29 cellular contexts compared by ENCODE assay signal in the genomic region with DNA sequence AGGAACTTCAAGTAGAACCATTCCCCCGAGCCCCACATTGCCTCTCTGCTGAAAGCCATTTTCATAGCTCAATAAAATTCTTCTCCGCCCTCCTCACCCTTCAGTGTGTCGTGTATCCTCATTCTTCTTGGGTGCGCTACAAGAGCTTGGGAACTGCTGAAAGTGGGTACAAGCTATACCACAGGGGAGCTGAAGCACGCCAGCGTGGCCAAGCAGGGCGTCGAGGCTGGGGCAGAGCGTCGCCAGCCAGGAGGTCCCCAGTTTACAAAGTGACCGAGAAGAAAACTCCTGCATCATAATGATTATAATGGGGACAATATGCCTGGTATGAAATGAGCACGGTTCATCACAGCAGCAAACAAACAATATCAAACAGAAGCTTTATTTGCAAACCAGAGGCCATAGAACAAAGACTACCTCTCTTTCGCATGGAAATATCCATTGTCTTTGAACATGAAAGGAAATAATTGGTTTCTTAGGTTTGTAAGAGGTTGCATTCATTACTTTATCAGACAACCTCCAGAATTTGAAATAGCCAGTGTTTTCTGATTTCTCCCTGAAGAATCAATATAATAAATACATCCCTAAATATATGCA.
"Had no signal": no experiment of that assay in that cellular context is flagged by ENCODE, and none has a peak within 500 bp of the region (broad histone marks: within the 10 kb centered on the region; RNA-seq: fewer than 3 reads in every experiment).

No MANE protein-coding gene starts in this region.

- H3K4me3 Mint-ChIP-seq: activated CD4-positive, alpha-beta memory T cell treated with anti-CD3 and anti-CD28 coated beads, Interleukin-2, amount 10 ng/mL, durations not matched to agents 7 days and 5 days; activated CD4-positive, alpha-beta T cell treated with anti-CD3 and anti-CD28 coated beads, Interleukin-2, amount 10 ng/mL, durations not matched to agents 7 days and 5 days; activated naive CD4-positive, alpha-beta T cell treated with anti-CD3 and anti-CD28 coated beads, Interleukin-2, amount 10 ng/mL, durations not matched to agents 7 days and 5 days; activated naive CD8-positive, alpha-beta T cell; activated T-cell treated with anti-CD3 and anti-CD28 coated beads, Interleukin-2, amount 50 U/mL, for 24 hours; activated T-cell treated with anti-CD3 and anti-CD28 coated beads, Interleukin-2, amount 50 U/mL, for 72 hours; central memory CD8-positive, alpha-beta T cell; dendritic cell treated with granulocyte-macrophage colony-stimulating factor and Interleukin-4, amounts not matched to agents 40 ng/mL and 50 ng/mL, for 4 days had no signal

- H3K27me3 ChIP-seq: brain microvascular endothelial cell, dorsolateral prefrontal cortex had no signal

- H3K27me3 Mint-ChIP-seq: activated CD4-positive, alpha-beta memory T cell treated with anti-CD3 and anti-CD28 coated beads, Interleukin-2, amount 10 ng/mL, durations not matched to agents 7 days and 5 days; activated CD4-positive, alpha-beta T cell treated with anti-CD3 and anti-CD28 coated beads, Interleukin-2, amount 10 ng/mL, durations not matched to agents 7 days and 5 days; activated naive CD4-positive, alpha-beta T cell treated with anti-CD3 and anti-CD28 coated beads, Interleukin-2, amount 10 ng/mL, durations not matched to agents 7 days and 5 days; activated naive CD8-positive, alpha-beta T cell; activated T-cell treated with anti-CD3 and anti-CD28 coated beads, Interleukin-2, amount 50 U/mL, for 24 hours; central memory CD8-positive, alpha-beta T cell; dendritic cell treated with granulocyte-macrophage colony-stimulating factor and Interleukin-4, amounts not matched to agents 40 ng/mL and 50 ng/mL, for 4 days had no signal

- H3K36me3 ChIP-seq: brain microvascular endothelial cell had no signal

- ATAC-seq: activated T-cell treated with anti-CD3 and anti-CD28 coated beads, Interleukin-2, amount 50 U/mL, for 72 hours; esophagus mucosa had no signal

- H3K27ac Mint-ChIP-seq: activated CD4-positive, alpha-beta memory T cell treated with anti-CD3 and anti-CD28 coated beads, Interleukin-2, amount 10 ng/mL, durations not matched to agents 7 days and 5 days; activated CD4-positive, alpha-beta T cell treated with anti-CD3 and anti-CD28 coated beads, Interleukin-2, amount 10 ng/mL, durations not matched to agents 7 days and 5 days; activated naive CD4-positive, alpha-beta T cell treated with anti-CD3 and anti-CD28 coated beads, Interleukin-2, amount 10 ng/mL, durations not matched to agents 7 days and 5 days; activated naive CD8-positive, alpha-beta T cell; activated T-cell treated with anti-CD3 and anti-CD28 coated beads, Interleukin-2, amount 50 U/mL, for 24 hours; activated T-cell treated with anti-CD3 and anti-CD28 coated beads, Interleukin-2, amount 50 U/mL, for 72 hours; dendritic cell treated with granulocyte-macrophage colony-stimulating factor and Interleukin-4, amounts not matched to agents 40 ng/mL and 50 ng/mL, for 4 days had no signal

- H3K27ac ChIP-seq: brain microvascular endothelial cell, coronary artery, dorsolateral prefrontal cortex had no signal

- H3K4me3 ChIP-seq: coronary artery, dorsolateral prefrontal cortex had no signal

- DNase-seq: activated CD4-positive, alpha-beta memory T cell treated with anti-CD3 and anti-CD28 coated beads, Interleukin-2, amount 10 ng/mL, durations not matched to agents 7 days and 5 days; activated CD4-positive, alpha-beta T cell treated with anti-CD3 and anti-CD28 coated beads for 1 hour; activated CD4-positive, alpha-beta T cell treated with anti-CD3 and anti-CD28 coated beads for 4 hours; activated CD4-positive, alpha-beta T cell treated with anti-CD3 and anti-CD28 coated beads, Interleukin-2, amount 10 ng/mL, durations not matched to agents 7 days and 5 days; activated CD4-positive, alpha-beta T cell treated with anti-CD3 and anti-CD28 coated beads, Interleukin-2, amount 50 U/mL, for 4 hours; activated CD8-positive, alpha-beta memory T cell treated with anti-CD3 and anti-CD28 coated beads, Interleukin-2, amount 50 U/mL, for 48 hours; activated gamma-delta T cell; activated naive CD4-positive, alpha-beta T cell; activated naive CD4-positive, alpha-beta T cell treated with anti-CD3 and anti-CD28 coated beads, Interleukin-2, amount 10 ng/mL, durations not matched to agents 7 days and 5 days; activated T-cell treated with anti-CD3 and anti-CD28 coated beads for 4 hours; activated T-cell treated with anti-CD3 and anti-CD28 coated beads, Interleukin-2, amount 50 U/mL, for 24 hours; activated T-cell treated with anti-CD3 and anti-CD28 coated beads, Interleukin-2, amount 50 U/mL, for 72 hours; amniotic stem cell; anterior cingulate cortex; brain microvascular endothelial cell; dorsolateral prefrontal cortex; effector memory CD4-positive, alpha-beta T cell; foreskin fibroblast; head of caudate nucleus; T-helper 2 cell had no signal

- FAIRE-seq: astrocyte, bronchial epithelial cell, endometrium, frontal cortex had no signal

- H3K9me3 Mint-ChIP-seq: central memory CD8-positive, alpha-beta T cell had no signal
